Comparison of ENCODE assay signal across 9 cellular contexts in genomic region chr15:39638041-39638440, GRCh38.
"Had no signal": no experiment of that assay in that cellular context is flagged by ENCODE, and none has a peak within 500 bp of the region (broad histone marks: within the 10 kb centered on the region; RNA-seq: fewer than 3 reads in every experiment).

No MANE protein-coding gene starts in this region.

- H3K36me3 Mint-ChIP-seq: IgD-negative memory B cell had no signal

- H3K9me3 ChIP-seq: HAP-1 had no signal

- H3K4me1 Mint-ChIP-seq: IgD-negative memory B cell had no signal

- H3K4me3 Mint-ChIP-seq: HFFc6, IgD-negative memory B cell had no signal

- H3K27ac ChIP-seq: GM23248, HL-60 had no signal

- ATAC-seq: HCT116, HepG2 had no signal

- H3K27ac Mint-ChIP-seq: HFFc6, IgD-negative memory B cell had no signal

- DNase-seq: GM23248, GOT3, H7, HFFc6 had no signal
